Comparison of ENCODE assay signal across 15 cellular contexts in genomic region chr7:101862280-101863220, GRCh38. TPM values are rescaled to one million over a fixed set of nuclear protein-coding genes. Genes with fewer than 3 reads are reported as not detected.
DNase-seq lines count a peak whose midpoint lies in the region; ATAC-seq and TF ChIP-seq lines count a peak whose summit lies in the region.
"Had no signal": no experiment of that assay in that cellular context is flagged by ENCODE, and none has a peak within 500 bp of the region (broad histone marks: within the 10 kb centered on the region; RNA-seq: fewer than 3 reads in every experiment).

No MANE protein-coding gene starts in this region.

- H3K79me2 ChIP-seq in Karpas-422 (ENCODE audit: low read length): peaks cover 46% of the 10 kb centered on the region

- peak overlapping the region; percentile 71 for H3K4me2 ChIP-seq in Karpas-422 (ENCODE audit: low read depth, low read length, poor library complexity, severe bottlenecking)

- no peak for TF ChIP-seq CTCF in lung (IDR thresholded peaks at IDR 0.05; ENCODE audit: control extremely low read depth, extremely low read depth)

- peak overlapping the region; percentile 85 for H3K9ac ChIP-seq in Karpas-422 (ENCODE audit: low read length)

- H3K4me3 ChIP-seq in Karpas-422 (ENCODE audit: low read length) (peak overlapping the region; percentile 48), lung (no peak overlapping the region), aorta (ENCODE audit: low read length in 2 of 2) (no peak overlapping the region)
- H3K4me3 ChIP-seq: left lung had no signal

- no peaks in the 10 kb centered on the region for H3K27me3 ChIP-seq in Karpas-422 (ENCODE audit: low read length)
- no peaks in the 10 kb centered on the region for H3K27me3 ChIP-seq in lung (ENCODE audit: control insufficient read depth, insufficient read depth)
- no peaks in the 10 kb centered on the region for H3K27me3 ChIP-seq in aorta (ENCODE audit: control insufficient read depth in 1 of 2, insufficient read depth in 2 of 2, low read length in 1 of 2)
- H3K27me3 ChIP-seq: foreskin keratinocyte, left lung had no signal

- no peaks in the 10 kb centered on the region for H4K20me1 ChIP-seq in Karpas-422 (ENCODE audit: insufficient read depth, low read depth, low read length)

- ATAC-seq in lung (ENCODE audit: insufficient read depth, low FRiP score) (no peak), aorta (ENCODE audit: low FRiP score) (no peak), HG02642 (IDR thresholded peaks at IDR 0.05; ENCODE audit: poor library complexity, unreplicated experiment) (no peak)
- ATAC-seq: foreskin keratinocyte, left lung had no signal

- no peaks in the 10 kb centered on the region for H3K9me3 ChIP-seq in Karpas-422 (ENCODE audit: low read length)
- H3K9me3 ChIP-seq in lung (ENCODE audit: control insufficient read depth in 2 of 2, insufficient read depth in 1 of 2, low read length in 1 of 2): no peaks in the 10 kb centered on the region
- no peaks in the 10 kb centered on the region for H3K9me3 ChIP-seq in aorta (ENCODE audit: control insufficient read depth, low read length)
- H3K9me3 ChIP-seq: left lung had no signal

- H3K4me1 ChIP-seq in Karpas-422 (ENCODE audit: low read length) (peaks cover 97% of the 10 kb centered on the region), lung (ENCODE audit: control insufficient read depth in 2 of 2, insufficient read depth in 2 of 2, low read length in 2 of 2) (peaks cover 5 to 17% of the 10 kb centered on the region in 2 donors), aorta (ENCODE audit: control insufficient read depth in 1 of 2, insufficient read depth in 2 of 2, low read length in 2 of 2) (peaks cover 0 to 3% of the 10 kb centered on the region in 2 donors)
- H3K4me1 ChIP-seq: foreskin keratinocyte had no signal

- H3K36me3 ChIP-seq in Karpas-422 (ENCODE audit: insufficient read depth, low read length): peaks cover 7% of the 10 kb centered on the region; the same call in 1 of the 2 replicates
- no peaks in the 10 kb centered on the region for H3K36me3 ChIP-seq in lung (ENCODE audit: control insufficient read depth in 2 of 2, insufficient read depth in 2 of 2, low read length in 2 of 2)
- no peaks in the 10 kb centered on the region for H3K36me3 ChIP-seq in aorta (ENCODE audit: control insufficient read depth in 1 of 2, insufficient read depth in 2 of 2, low read length in 1 of 2)

- no peaks in the 10 kb centered on the region for H3K9me2 ChIP-seq in Karpas-422 (replicated peaks; ENCODE audit: insufficient read depth, low read length)

- H3K27ac ChIP-seq in Karpas-422 (ENCODE audit: low read length) (peak overlapping the region; percentile 100), lung (ENCODE audit: low read depth in 1 of 2, low read length in 1 of 2) (peak overlapping the region; percentile 36 to 43), aorta (ENCODE audit: low read depth in 1 of 2, low read length in 2 of 2) (no peak overlapping the region)
- H3K27ac ChIP-seq: foreskin keratinocyte, HL-60, left lung had no signal

- H2AFZ ChIP-seq in Karpas-422 (ENCODE audit: low read length): no peak overlapping the region

- 75 to 83% methylated on average over 18 of the region's 18 CpGs for whole genome bisulfite sequencing in lung, 2 donors
- WGBS in aorta, 2 donors: 79% methylated on average over 18 of the region's 18 CpGs

- intact Hi-C loops in aorta (cut with DNase I): no loop called here

- DNase-seq in COLO668 (lab: John Stamatoyannopoulos, UW; ENCODE audit: unreplicated experiment) (peak; percentile 15), Karpas-422 (peak; percentile 92), amniotic epithelial cell (ENCODE audit: low read depth) (peak; percentile 68), lung (ENCODE audit: low spot score) (no peak), aorta (no peak), DMS53 treated with DMSO at 0.1 percent for 48 hours (lab: John Stamatoyannopoulos, UW; ENCODE audit: unreplicated experiment) (no peak)
- no peak for DNase-seq in stimulated activated CD8-positive, alpha-beta memory T cell treated with anti-CD3 and anti-CD28 coated beads, Interleukin-4, amount 100 ng/mL, for 48 hours
- DNase-seq: activated naive CD8-positive, alpha-beta T cell treated with anti-CD3 and anti-CD28 coated beads, Interleukin-2, amount 10 ng/mL, durations not matched to agents 7 days and 5 days; foreskin keratinocyte; MV-4-11; stimulated activated CD4-positive, alpha-beta T cell treated with anti-CD3 and anti-CD28 coated beads, Interleukin-2, amount 100 ng/mL, for 48 hours; stimulated activated naive CD4-positive, alpha-beta T cell treated with Interleukin-2 at 50 U/mL for 16 hours had no signal

RNA-seq across cellular contexts. Expression of gene CUX1, which starts 45.1 kb away (rescaled TPM):
- total RNA-seq in Karpas-422 (2014; rRNA removed; shearing (Covaris generic); ENCODE audit: low replicate concordance): 92.4 and 109 TPM in 2 replicates
- total RNA-seq in lung: 100 to 1,000 TPM in 1 of 2 donors, 10 to 100 TPM in 1; 96.9 to 138 TPM
- 10 to 100 TPM; 40.5 to 41.4 TPM for polyA plus RNA-seq in lung
- total RNA-seq in aorta: 100 to 1,000 TPM; 136 to 159 TPM
- polyA plus RNA-seq in aorta: 10 to 100 TPM; 51.6 to 52.6 TPM

Comparison
In these comparisons a context has a peak if more than half of its experiments do, and no peak if none do; other contexts are left out.
1. DNase-seq: peak in COLO668 (single experiment), Karpas-422 (single experiment) and amniotic epithelial cell (single experiment); none in lung (single experiment), aorta (0 of 2), DMS53 treated with DMSO at 0.1 percent for 48 hours (single experiment) and stimulated activated CD8-positive, alpha-beta memory T cell treated with anti-CD3 and anti-CD28 coated beads, Interleukin-4, amount 100 ng/mL, for 48 hours (single experiment).
2. H3K27ac ChIP-seq: peak in Karpas-422 (single experiment) and lung (2 of 2); none in aorta (0 of 2).